ENCODE assay signal across 8 cellular contexts in the genomic region with DNA sequence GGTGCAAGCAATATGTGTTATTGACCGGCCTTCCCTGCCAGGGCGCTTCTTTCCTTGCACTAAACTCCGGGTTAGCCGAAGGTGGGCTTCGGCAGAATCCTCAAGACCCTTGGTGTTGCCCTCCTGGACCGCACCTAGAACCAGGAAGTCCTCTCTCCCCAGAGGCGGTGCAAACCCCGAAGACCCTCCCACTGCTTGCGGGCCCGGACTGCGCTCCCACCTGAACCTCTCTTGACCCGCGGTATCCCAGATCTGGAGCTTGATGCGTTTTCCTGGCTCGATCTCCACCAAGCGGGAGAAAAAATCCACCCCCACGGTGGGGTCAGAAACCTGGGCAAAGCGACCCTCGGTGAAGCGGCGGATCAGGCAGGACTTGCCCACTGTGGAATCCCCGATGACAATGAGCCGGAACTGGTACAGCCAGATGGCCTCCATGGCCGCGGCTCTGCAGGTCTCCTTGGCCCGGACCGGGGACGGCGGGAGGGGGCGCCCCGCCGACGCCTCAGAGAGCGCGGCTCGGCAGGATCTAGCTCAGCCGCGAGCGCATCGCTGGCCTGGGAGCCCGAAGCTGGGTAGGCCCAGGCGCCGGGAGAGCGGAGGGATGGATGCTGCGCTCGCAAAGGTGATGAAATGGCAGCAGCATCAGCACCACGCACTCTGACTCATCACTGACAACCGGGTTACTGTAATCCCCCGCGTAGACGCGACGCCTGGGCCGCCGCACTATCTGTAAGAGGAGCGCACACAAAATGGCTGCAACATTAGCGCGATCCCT. TPM values are rescaled to one million over a fixed set of nuclear protein-coding genes. Genes with fewer than 3 reads are reported as not detected.
DNase-seq lines count a peak whose midpoint lies in the region; ATAC-seq and TF ChIP-seq lines count a peak whose summit lies in the region.

TSS of gene RAB39B (minus strand) at position 638 of the 775 bp plus-strand sequence. CDS start at position 435, 203 bp downstream.

- H3K4me3 Mint-ChIP-seq in immature natural killer cell, result peak within 1 kb of the TSS; percentile 70 to 92 (median 80)

- H3K4me1 ChIP-seq in breast epithelium, result no peaks in the 10 kb centered on the region

- H3K36me3 ChIP-seq in breast epithelium, result no peaks in the 10 kb centered on the region

- peak; percentile 92 for ATAC-seq in HG02759 (IDR thresholded peaks at IDR 0.05; ENCODE audit: unreplicated experiment)

- H3K27me3 Mint-ChIP-seq in immature natural killer cell (ENCODE audit: low read depth in 3 of 3), result peaks cover 0 to 5% (median 0%) of the 10 kb centered on the region in 3 donors

- H3K27ac ChIP-seq in VCaP (peak within 1 kb of the TSS; percentile 70), breast epithelium (no peak within 1 kb of the TSS)

- intact Hi-C loops in breast epithelium (cut with DNase I; ENCODE audit: low total_unique reads), result no loop called here

- peak within 1 kb of the TSS in 2 of 3 donors; percentile 45 to 56 for H3K4me3 ChIP-seq in breast epithelium

- no peaks in the 10 kb centered on the region for H3K27me3 ChIP-seq in breast epithelium

- H3K36me3 Mint-ChIP-seq in immature natural killer cell, result peaks cover 0 to 3% (median 0%) of the 10 kb centered on the region in 3 donors

- H3K27ac Mint-ChIP-seq in immature natural killer cell, result peak within 1 kb of the TSS; percentile 73 to 95 (median 86)

- H3K9me3 Mint-ChIP-seq in immature natural killer cell, result no peaks in the 10 kb centered on the region

- TF ChIP-seq CTCF in GM13977 (IDR thresholded peaks at IDR 0.05; ENCODE audit: extremely low read depth, insufficient read depth, missing control alignments), result no peak
- peak; percentile 29; the same call in 1 of the 2 replicates for TF ChIP-seq CTCF in VCaP (conservative IDR thresholded peaks at IDR 0.05)
- no peak for TF ChIP-seq CTCF in breast epithelium (IDR thresholded peaks at IDR 0.05)

- no peaks in the 10 kb centered on the region for H3K9me3 ChIP-seq in breast epithelium

- in situ Hi-C loops in GM13977 (cut with MboI; ENCODE audit: low pct_unique_long_range_greater_than_20kb, low sequenced_read_pairs, unreplicated experiment), result no loop called here

- peak; percentile 64 for DNase-seq in GM13977 (ENCODE audit: low spot score)
- DNase-seq in NCI-H1436 (lab: John Stamatoyannopoulos, UW), result peak; percentile 76
- no peak for DNase-seq in breast epithelium (ENCODE audit: low spot score in 2 of 2)
- DNase-seq in immature natural killer cell, result peak; percentile 59 to 62 (median 60)
- DNase-seq in stimulated activated CD4-positive, alpha-beta T cell treated with anti-CD3 and anti-CD28 coated beads, Interleukin-12 subunit alpha, Interleukin-12 subunit beta, amount 100 ng/mL, for 4 hours, result peak; percentile 59
- no peak for DNase-seq in epidermal melanocyte (ENCODE audit: insufficient read length, low spot score)

- TF ChIP-seq POLR2A in breast epithelium (IDR thresholded peaks at IDR 0.05), result no peak

- H3K4me1 Mint-ChIP-seq in immature natural killer cell, result peaks cover 25 to 31% of the 10 kb centered on the region in 2 donors

RNA-seq across cellular contexts. Expression of gene RAB39B, which starts in this region (rescaled TPM):
- total RNA-seq in breast epithelium, result 1 to 10 TPM in 1 of 3 donors, under 1 TPM in 2; 0.32 to 1.3 (median 0.73) TPM
- 1 to 10 TPM; 2.3 to 8.0 (median 2.9) TPM for polyA plus RNA-seq in immature natural killer cell

Comparison
In these comparisons a context has a peak if more than half of its experiments do, and no peak if none do; other contexts are left out.
1. DNase-seq: peak in GM13977 (single experiment), NCI-H1436 (single experiment), immature natural killer cell (3 of 3) and stimulated activated CD4-positive, alpha-beta T cell treated with anti-CD3 and anti-CD28 coated beads, Interleukin-12 subunit alpha, Interleukin-12 subunit beta, amount 100 ng/mL, for 4 hours (single experiment); none in breast epithelium (0 of 2) and epidermal melanocyte (single experiment).